Comparison of ENCODE assay signal across 11 cellular contexts in the genomic region with DNA sequence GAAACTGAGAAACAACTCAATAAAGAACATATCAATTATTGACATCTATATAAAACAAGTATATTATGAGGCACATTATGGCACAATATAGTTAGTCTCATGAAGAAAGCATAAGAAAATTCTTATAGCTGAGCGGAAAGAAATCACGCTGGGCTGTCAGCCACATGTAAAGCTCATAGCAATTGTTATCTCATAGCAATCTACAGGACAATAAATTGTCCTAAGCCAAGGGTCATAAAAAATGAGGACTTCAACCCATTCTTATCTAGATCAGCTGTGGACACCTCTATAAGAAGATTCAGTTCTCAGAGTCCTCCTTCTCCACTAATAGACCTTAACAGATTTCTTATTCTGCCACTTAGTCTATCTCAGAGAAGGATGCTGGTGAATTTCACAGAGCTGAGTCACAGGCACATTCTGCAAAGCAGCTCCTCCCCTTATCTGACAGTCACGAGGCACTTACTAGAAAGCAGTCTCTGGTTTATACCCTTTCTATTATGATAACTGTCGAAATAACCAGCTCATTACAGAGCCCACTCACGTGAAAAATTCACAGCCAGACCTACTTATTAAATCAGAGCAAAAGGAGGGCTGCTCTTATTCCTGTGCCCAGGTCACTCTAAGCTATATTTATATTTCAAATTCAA.
DNase-seq lines count a peak whose midpoint lies in the region; ATAC-seq, FAIRE-seq and TF ChIP-seq lines count a peak whose summit lies in the region.
"Had no signal": no experiment of that assay in that cellular context is flagged by ENCODE, and none has a peak within 500 bp of the region (broad histone marks: within the 10 kb centered on the region; RNA-seq: fewer than 3 reads in every experiment).

No MANE protein-coding gene starts in this region.

- H3K27me3 ChIP-seq in HCT116 (ENCODE audit: insufficient read depth, low read length), result no peaks in the 10 kb centered on the region
- no peaks in the 10 kb centered on the region for H3K27me3 ChIP-seq in small intestine (ENCODE audit: control insufficient read depth in 2 of 2, insufficient read depth in 2 of 2, low read length in 2 of 2)
- H3K27me3 ChIP-seq: stomach had no signal

- H2AFZ ChIP-seq in HCT116 (ENCODE audit: low read depth, low read length, poor library complexity, severe bottlenecking), result peak overlapping the region; percentile 90

- RAD21 ChIA-PET in HCT116 (lab: Charles Lee; ENCODE audit: low non-redundant PET in 1 of 2, low total read pairs in 2 of 2, uncharacterized antibody in 2 of 2, unreplicated experiment in 2 of 2), result no interaction called here

- no peaks in the 10 kb centered on the region for H4K20me1 ChIP-seq in HCT116 (ENCODE audit: insufficient read depth)

- H3K36me3 ChIP-seq in HCT116 (ENCODE audit: control insufficient read depth in 1 of 2, insufficient read depth in 2 of 2, low read length in 2 of 2) (no peaks in the 10 kb centered on the region), small intestine (ENCODE audit: control insufficient read depth in 2 of 2, insufficient read depth in 2 of 2, low read length in 2 of 2) (no peaks in the 10 kb centered on the region)
- H3K36me3 ChIP-seq: stomach had no signal

- TF ChIP-seq POLR2A in HCT116 (IDR thresholded peaks at IDR 0.05; ENCODE audit: borderline replicate concordance, extremely low read depth, insufficient read depth, insufficient read length), result no peak

- no peak for TF ChIP-seq CTCF in HCT116 (IDR thresholded peaks at IDR 0.05 in 2 of 3, conservative IDR thresholded peaks at IDR 0.05 in 1 of 3; ENCODE audit: borderline replicate concordance in 1 of 3, insufficient read depth in 1 of 3, low read depth in 2 of 3, low read length in 2 of 3)
- TF ChIP-seq CTCF in foreskin fibroblast (IDR thresholded peaks at IDR 0.05; ENCODE audit: low read depth, low read length), result no peak

- peak; percentile 70 for ATAC-seq in HCT116
- no peak for ATAC-seq in HG03095 (IDR thresholded peaks at IDR 0.05; ENCODE audit: unreplicated experiment)

- H3K4me1 ChIP-seq in HCT116 (ENCODE audit: control insufficient read depth in 1 of 2, insufficient read depth in 2 of 2, low read length in 2 of 2), result peaks cover 3 to 5% of the 10 kb centered on the region in 2 experiments; a peak in 2 of 4 replicates
- H3K4me1 ChIP-seq in small intestine (ENCODE audit: control insufficient read depth in 2 of 2, insufficient read depth in 1 of 2, low read depth in 1 of 2, low read length in 1 of 2), result no peaks in the 10 kb centered on the region
- H3K4me1 ChIP-seq: stomach had no signal

- no peak overlapping the region for H3K4me3 ChIP-seq in HCT116 (replicated peaks in 1 of 2; ENCODE audit: low read depth in 1 of 2, low read length in 2 of 2)
- H3K4me3 ChIP-seq in foreskin fibroblast (ENCODE audit: low read depth in 1 of 2, low read length in 2 of 2), result no peak overlapping the region
- H3K4me3 ChIP-seq in small intestine (ENCODE audit: low read depth in 1 of 2, low read length in 2 of 2), result no peak overlapping the region
- H3K4me3 ChIP-seq: stomach had no signal

- DNase-seq in HCT116 (ENCODE audit: low read depth, low spot score), result no peak
- peak; percentile 97 for DNase-seq in SK-N-DZ (ENCODE audit: low spot score)
- DNase-seq in foreskin fibroblast, result peak; percentile 73 to 89
- DNase-seq in small intestine, result peak; percentile 15
- no peak for DNase-seq in NK-92 treated with Interleukin-12 subunit alpha and Interleukin-12 subunit beta, amount 100 ng/mL, for 24 hours (lab: John Stamatoyannopoulos, UW)
- no peak for DNase-seq in substantia nigra (lab: John Stamatoyannopoulos, UW)
- DNase-seq: activated gamma-delta T cell, NCI-H774, stomach had no signal

- H3K9ac ChIP-seq in HCT116 (ENCODE audit: low read length), result no peak overlapping the region
- H3K9ac ChIP-seq: KMS-11 had no signal

- POLR2A ChIA-PET in HCT116 (lab: Charles Lee), result no interaction called here

- no peak overlapping the region for H3K27ac ChIP-seq in HCT116 (ENCODE audit: low read depth, low read length)
- H3K27ac ChIP-seq in small intestine (ENCODE audit: low read depth in 1 of 2, low read length in 1 of 2), result no peak overlapping the region
- H3K27ac ChIP-seq in substantia nigra (ENCODE audit: low read depth, low read length, poor library complexity, severe bottlenecking), result no peak overlapping the region
- H3K27ac ChIP-seq: KMS-11, stomach had no signal

- BruUV-seq in HCT116 (replicated peaks; lab: Mats Ljungman, UMichigan), result no TSS peak

- CTCF ChIA-PET in HCT116 (lab: Charles Lee), result interaction anchor here (0.7 to 1.1 kb wide), 2 partner anchors 11 to 538 kb away, joined by 3 read pairs; no protein-coding TSS in a partner anchor

- TF ChIP-seq RAD21 in HCT116 (IDR thresholded peaks at IDR 0.05; ENCODE audit: low read depth), result no peak

- H3K4me2 ChIP-seq in HCT116 (ENCODE audit: low read length), result peak overlapping the region; percentile 24; the same call in 1 of the 2 replicates
- H3K4me2 ChIP-seq: KMS-11 had no signal

- no peaks in the 10 kb centered on the region for H3K9me2 ChIP-seq in HCT116 (ENCODE audit: insufficient read depth)

- H3K79me2 ChIP-seq in HCT116 (ENCODE audit: insufficient read depth, low read length), result no peaks in the 10 kb centered on the region

- FAIRE-seq in small intestine (lab: Jason Lieb, UNC), result no peak

- H3K9me3 ChIP-seq in HCT116 (ENCODE audit: control insufficient read depth in 1 of 2, insufficient read depth in 1 of 2, low read depth in 1 of 2, low read length in 2 of 2) (no peaks in the 10 kb centered on the region), small intestine (ENCODE audit: control insufficient read depth, low read depth) (no peaks in the 10 kb centered on the region)
- H3K9me3 ChIP-seq: stomach had no signal

- intact Hi-C loops in HCT116 (cut with micrococcal nuclease), result no loop called here

- 15 to 40% (median 22%) methylated on average over 5 of the region's 5 CpGs for WGBS in small intestine, 3 donors

TF ChIP-seq in HCT116, 20 proteins besides CTCF, POLR2A, EP300 and RAD21:
- no peak for TF ChIP-seq FOSL1 (IDR thresholded peaks at IDR 0.05; ENCODE audit: low read depth)
- no peak for TF ChIP-seq TCF7L2 (IDR thresholded peaks at IDR 0.05; ENCODE audit: borderline replicate concordance, extremely low read depth, insufficient read depth, insufficient read length)
- no peak for TF ChIP-seq JUND (IDR thresholded peaks at IDR 0.05)
- TF ChIP-seq EGR1 (IDR thresholded peaks at IDR 0.05; ENCODE audit: low read depth), result no peak
- TF ChIP-seq, protein P1, sequence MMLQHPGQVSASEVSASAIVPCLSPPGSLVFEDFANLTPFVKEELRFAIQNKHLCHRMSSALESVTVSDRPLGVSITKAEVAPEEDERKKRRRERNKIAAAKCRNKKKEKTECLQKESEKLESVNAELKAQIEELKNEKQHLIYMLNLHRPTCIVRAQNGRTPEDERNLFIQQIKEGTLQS (IDR thresholded peaks at IDR 0.05), result no peak
TF ChIP-seq in HCT116: peak in this region for 0.

Comparison
In these comparisons a context has a peak if more than half of its experiments do, and no peak if none do; other contexts are left out.
1. DNase-seq: peak in SK-N-DZ (single experiment), foreskin fibroblast (2 of 2) and small intestine (single experiment); none in HCT116 (single experiment), NK-92 treated with Interleukin-12 subunit alpha and Interleukin-12 subunit beta, amount 100 ng/mL, for 24 hours (single experiment) and substantia nigra (0 of 49).